Comparison of ENCODE assay signal across 12 cellular contexts in the genomic region with DNA sequence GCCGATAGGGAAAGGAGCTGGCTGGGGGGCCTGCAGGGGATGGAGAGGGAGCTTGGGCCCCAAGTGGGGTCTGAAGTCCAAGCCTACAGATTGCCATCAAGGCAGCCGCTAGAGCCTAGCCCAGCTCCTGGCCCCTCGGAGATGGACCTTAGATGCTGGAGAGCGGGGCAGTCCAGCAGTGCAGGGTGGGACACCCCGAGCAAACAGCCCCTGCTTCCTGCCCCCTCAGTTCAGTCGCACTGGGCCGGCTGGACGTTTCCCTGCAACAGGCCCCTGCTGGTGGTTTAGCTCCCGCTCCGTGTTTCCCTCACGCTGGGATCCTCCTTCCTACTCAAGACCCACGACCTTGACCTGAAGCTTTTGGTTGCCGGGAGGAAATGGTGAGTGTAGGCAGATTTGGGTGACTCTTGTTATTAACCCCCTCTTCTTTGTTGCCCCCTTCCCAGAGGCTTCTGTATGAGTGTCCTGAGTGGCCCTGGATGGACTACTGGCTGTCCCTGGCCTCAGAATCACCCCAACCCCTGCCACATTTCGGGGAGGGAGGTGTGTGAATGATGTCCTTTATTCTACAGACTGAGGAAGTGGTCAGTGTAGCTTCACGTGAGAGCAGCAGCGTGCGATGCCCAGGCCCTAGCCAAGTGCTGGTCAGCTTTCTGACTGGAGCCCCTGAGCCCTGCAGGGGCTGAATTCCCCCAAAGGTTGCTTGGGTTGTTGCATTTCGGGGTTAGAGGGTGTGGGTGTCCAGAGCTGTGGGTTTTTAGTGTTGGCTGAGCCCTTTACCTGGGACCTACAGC. TPM values are rescaled to one million over a fixed set of nuclear protein-coding genes. Genes with fewer than 3 reads are reported as not detected.
DNase-seq lines count a peak whose midpoint lies in the region; ATAC-seq and TF ChIP-seq lines count a peak whose summit lies in the region.
"Had no signal": no experiment of that assay in that cellular context is flagged by ENCODE, and none has a peak within 500 bp of the region (broad histone marks: within the 10 kb centered on the region; RNA-seq: fewer than 3 reads in every experiment).

No MANE protein-coding gene starts in this region.

- H3K4me1 Mint-ChIP-seq in endodermal cell: peaks cover 48% of the 10 kb centered on the region

- 33% methylated on average over 1 of the region's 18 CpGs; no CpG with 5 or more reads in 1 of the 2 experiments for WGBS in IMR-90 (ENCODE audit: extremely low coverage in 2 of 2, insufficient read length in 1 of 2), 2 experiments
- 92 to 93% methylated on average over 8 to 18 of the region's 18 CpGs for WGBS in endodermal cell (ENCODE audit: insufficient coverage in 1 of 2, insufficient read length in 1 of 2), 2 experiments
- WGBS in tibial nerve, 2 donors: 28 to 29% methylated on average over 10 to 18 of the region's 18 CpGs

- H3K4me2 ChIP-seq in IMR-90 (ENCODE audit: low read depth, low read length) (no peak overlapping the region), MM.1S (ENCODE audit: low read depth, low read length) (no peak overlapping the region)

- H2BK15ac ChIP-seq in IMR-90 (ENCODE audit: low read depth, low read length): no peak overlapping the region

- no peak overlapping the region for H2BK20ac ChIP-seq in IMR-90 (ENCODE audit: low read depth, low read length)

- H2AFZ ChIP-seq in IMR-90 (replicated peaks; ENCODE audit: low read length, poor library complexity) (no peak overlapping the region), MM.1S (ENCODE audit: low read length) (no peak overlapping the region)

- no TSS peak for BruUV-seq in IMR-90 (replicated peaks; lab: Mats Ljungman, UMichigan)

- no peak for TF ChIP-seq RAD21 in IMR-90 (IDR thresholded peaks at IDR 0.05; ENCODE audit: low read length)

- no peak overlapping the region for H3K14ac ChIP-seq in IMR-90 (replicated peaks; ENCODE audit: low read depth, low read length)

- H3K9ac ChIP-seq in IMR-90 (ENCODE audit: low read depth, low read length) (no peak overlapping the region), endodermal cell (ENCODE audit: extremely low read depth, low read length, poor library complexity, severe bottlenecking) (no peak overlapping the region), mucosa of rectum (ENCODE audit: low read depth in 1 of 2, low read length in 2 of 2) (peak overlapping the region in 1 of 2 donors; percentile 20), MM.1S (ENCODE audit: low read length) (no peak overlapping the region)

- H3K36me3 Mint-ChIP-seq in endodermal cell (ENCODE audit: low read depth): peaks cover 7% of the 10 kb centered on the region

- no peak overlapping the region for H2BK120ac ChIP-seq in IMR-90 (ENCODE audit: low read depth, low read length)

- in situ Hi-C loops in IMR-90 (cut with MboI; ENCODE audit: low sequenced_read_pairs): no loop called here

- H3K79me2 ChIP-seq in MM.1S (ENCODE audit: low read length): no peaks in the 10 kb centered on the region

- H2AK9ac ChIP-seq in IMR-90 (replicated peaks; ENCODE audit: low read depth, low read length, poor library complexity): peak overlapping the region; percentile 37

- intact Hi-C loops in IMR-90 (cut with micrococcal nuclease): loop anchor here (2.0 kb wide), 1 partner anchor 39 kb away; no protein-coding TSS in a partner anchor

- peaks cover 9% of the 10 kb centered on the region for H3K9me1 ChIP-seq in IMR-90 (ENCODE audit: insufficient read depth, low read length)

- no peak overlapping the region for H3K27ac ChIP-seq in IMR-90 (ENCODE audit: insufficient read depth, low read length)
- no peak overlapping the region for H3K27ac ChIP-seq in endodermal cell (ENCODE audit: low read depth, low read length)
- no peak overlapping the region for H3K27ac ChIP-seq in mucosa of rectum (ENCODE audit: low read depth in 2 of 2, low read length in 2 of 2)
- peak overlapping the region; percentile 86 to 93 (median 86) for H3K27ac ChIP-seq in tibial nerve
- H3K27ac ChIP-seq in MM.1S (ENCODE audit: low read length): no peak overlapping the region

- H3K79me1 ChIP-seq in IMR-90 (ENCODE audit: low read depth in 1 of 2, low read length in 2 of 2): peaks cover 20 to 63% of the 10 kb centered on the region in 2 experiments

- no peak overlapping the region for H3K4me3 Mint-ChIP-seq in endodermal cell

- no peaks in the 10 kb centered on the region for H3K27me3 ChIP-seq in IMR-90 (ENCODE audit: control insufficient read depth, insufficient read depth, low read length)
- no peaks in the 10 kb centered on the region for H3K27me3 ChIP-seq in endodermal cell (ENCODE audit: control insufficient read depth, insufficient read depth, low read length, poor library complexity, severe bottlenecking)
- no peaks in the 10 kb centered on the region for H3K27me3 ChIP-seq in mucosa of rectum (ENCODE audit: control insufficient read depth in 2 of 2, insufficient read depth in 2 of 2, low read length in 2 of 2)
- no peaks in the 10 kb centered on the region for H3K27me3 ChIP-seq in tibial nerve
- no peaks in the 10 kb centered on the region for H3K27me3 ChIP-seq in MM.1S (replicated peaks; ENCODE audit: insufficient read depth, low read length)

- CTCF ChIA-PET in IMR-90 (lab: Yijun Ruan, JAX): no interaction called here

- peaks cover 23% of the 10 kb centered on the region for H3K4me1 ChIP-seq in IMR-90 (ENCODE audit: control insufficient read depth, insufficient read depth, low read length)
- H3K4me1 ChIP-seq in endodermal cell (ENCODE audit: control insufficient read depth, insufficient read depth, low read length): peaks cover 12% of the 10 kb centered on the region
- H3K4me1 ChIP-seq in mucosa of rectum (ENCODE audit: control insufficient read depth in 2 of 2, insufficient read depth in 2 of 2, low read length in 2 of 2): peaks cover 12 to 17% of the 10 kb centered on the region in 2 donors
- H3K4me1 ChIP-seq in tibial nerve: peaks cover 0 to 90% (median 53%) of the 10 kb centered on the region in 4 donors
- H3K4me1 ChIP-seq in MM.1S (ENCODE audit: low read length): no peaks in the 10 kb centered on the region

- no peaks in the 10 kb centered on the region for H3K9me2 ChIP-seq in MM.1S (replicated peaks; ENCODE audit: insufficient read depth, low read length)

- no peak overlapping the region for H2BK5ac ChIP-seq in IMR-90 (ENCODE audit: low read depth, low read length, poor library complexity, severe bottlenecking)

- DNase-seq in IMR-90 (no peak), endodermal cell (no peak), tibial nerve (ENCODE audit: low spot score in 2 of 2) (no peak), T-helper 1 cell (no peak), SW480 (ENCODE audit: low spot score) (no peak), MM.1S (no peak)
- DNase-seq: activated CD8-positive, alpha-beta memory T cell treated with anti-CD3 and anti-CD28 coated beads for 24 hours; NCI-H1436; NK-92 treated with Interleukin-12 subunit alpha and Interleukin-12 subunit beta, amount 100 ng/mL, for 24 hours had no signal

- H3K36me3 ChIP-seq in IMR-90 (ENCODE audit: control insufficient read depth, insufficient read depth, low read length): no peaks in the 10 kb centered on the region
- H3K36me3 ChIP-seq in endodermal cell (ENCODE audit: control insufficient read depth, insufficient read depth, low read length): no peaks in the 10 kb centered on the region
- H3K36me3 ChIP-seq in mucosa of rectum (ENCODE audit: control insufficient read depth in 2 of 2, insufficient read depth in 2 of 2, low read length in 2 of 2): no peaks in the 10 kb centered on the region
- no peaks in the 10 kb centered on the region for H3K36me3 ChIP-seq in tibial nerve
- H3K36me3 ChIP-seq in MM.1S (replicated peaks; ENCODE audit: insufficient read depth, low read length): no peaks in the 10 kb centered on the region

- dilution Hi-C loops in IMR-90 (cut with HindIII; ENCODE audit: low sequenced_read_pairs, unreplicated experiment): no loop called here

- ATAC-seq in IMR-90 (ENCODE audit: low read depth) (no peak), HG03045 (IDR thresholded peaks at IDR 0.05; ENCODE audit: unreplicated experiment) (no peak)

- H3K9me3 Mint-ChIP-seq in endodermal cell: no peaks in the 10 kb centered on the region

- H4K91ac ChIP-seq in IMR-90 (ENCODE audit: insufficient read depth, low read depth, low read length): no peak overlapping the region

- TF ChIP-seq POLR2A in IMR-90 (IDR thresholded peaks at IDR 0.05; ENCODE audit: low read depth, low read length) (no peak), tibial nerve (IDR thresholded peaks at IDR 0.05) (no peak)

- no peak overlapping the region for H3K23ac ChIP-seq in IMR-90 (ENCODE audit: low read depth, low read length)

- H3K27ac Mint-ChIP-seq in endodermal cell: no peak overlapping the region
- H3K27ac Mint-ChIP-seq: progenitor cell of endocrine pancreas had no signal

- H3F3A ChIP-seq in MM.1S (ENCODE audit: insufficient read depth, low read length): no peaks in the 10 kb centered on the region

- H2AK5ac ChIP-seq in IMR-90 (ENCODE audit: low read depth, low read length): no peak overlapping the region

- no peak overlapping the region for H3K56ac ChIP-seq in IMR-90 (ENCODE audit: extremely low read depth, insufficient read depth, low read length)

- H3K4me3 ChIP-seq in IMR-90 (ENCODE audit: insufficient read depth, low read depth, low read length) (no peak overlapping the region), endodermal cell (ENCODE audit: low read length) (no peak overlapping the region), mucosa of rectum (ENCODE audit: low read length in 2 of 2) (peak overlapping the region; percentile 6 to 7), tibial nerve (peak overlapping the region; percentile 44 to 81 (median 60)), MM.1S (ENCODE audit: low read length) (no peak overlapping the region)

- POLR2A ChIA-PET in IMR-90 (lab: Charles Lee; ENCODE audit: unreplicated experiment): no interaction called here

- TF ChIP-seq CTCF in IMR-90 (conservative IDR thresholded peaks at IDR 0.05; ENCODE audit: low read depth, low read length) (no peak), endodermal cell (conservative IDR thresholded peaks at IDR 0.05) (peak; percentile 14), tibial nerve (IDR thresholded peaks at IDR 0.05) (no peak), MM.1S (IDR thresholded peaks at IDR 0.05; ENCODE audit: low read length) (no peak)

- H3K27me3 Mint-ChIP-seq in endodermal cell (ENCODE audit: insufficient read depth): no peaks in the 10 kb centered on the region

- no peak overlapping the region for H3K4ac ChIP-seq in IMR-90 (ENCODE audit: low read depth, low read length)

- H4K20me1 ChIP-seq in IMR-90 (ENCODE audit: insufficient read depth, low read length) (peaks cover 4% of the 10 kb centered on the region), MM.1S (ENCODE audit: insufficient read depth, low read length) (no peaks in the 10 kb centered on the region)

- no peak overlapping the region for H4K5ac ChIP-seq in IMR-90 (ENCODE audit: low read depth, low read length)

- no peaks in the 10 kb centered on the region for H3K9me3 ChIP-seq in IMR-90 (ENCODE audit: control insufficient read depth, insufficient read depth, low read length)
- H3K9me3 ChIP-seq in endodermal cell (ENCODE audit: control insufficient read depth, low read length): no peaks in the 10 kb centered on the region
- no peaks in the 10 kb centered on the region for H3K9me3 ChIP-seq in mucosa of rectum (ENCODE audit: control insufficient read depth in 2 of 2, low read length in 2 of 2)
- no peaks in the 10 kb centered on the region for H3K9me3 ChIP-seq in tibial nerve
- H3K9me3 ChIP-seq in MM.1S (replicated peaks; ENCODE audit: insufficient read depth, low read length): no peaks in the 10 kb centered on the region

- no peak overlapping the region for H4K8ac ChIP-seq in IMR-90 (ENCODE audit: low read depth in 2 of 2, low read length in 2 of 2)

- no peak for TF ChIP-seq EP300 in tibial nerve (IDR thresholded peaks at IDR 0.05)

- H3K18ac ChIP-seq in IMR-90 (ENCODE audit: low read depth, low read length): no peak overlapping the region

RNA-seq across cellular contexts. Expression of a gene that starts 2.7 kb away (rescaled TPM):
- total RNA-seq in IMR-90 (2012; rRNA removed): 12.5 and 17.0 TPM in 2 replicates
- 18.3 and 19.7 TPM in 2 replicates for polyA plus RNA-seq in IMR-90 (2012; rRNA removed)
- polyA plus RNA-seq in IMR-90 (2012; cell fraction: cytosol; rRNA removed): 19.6 and 25.9 TPM in 2 replicates
- polyA plus RNA-seq in IMR-90 (2012; cell fraction: nucleus; rRNA removed; ENCODE audit: low replicate concordance): 12.5 and 20.7 TPM in 2 replicates
- total RNA-seq in endodermal cell: 10 to 100 TPM; 16.5 to 21.5 TPM
- polyA plus RNA-seq in endodermal cell (2013, experiment 1 of 2): 15.6 TPM
- 13.3 TPM for polyA plus RNA-seq in endodermal cell (2013, experiment 2 of 2)
- 100 to 1,000 TPM in 2 of 4 donors, 10 to 100 TPM in 2; 68.1 to 162 (median 122) TPM for total RNA-seq in tibial nerve

RNA-seq across cellular contexts. Expression of a gene that starts 54.3 kb away (rescaled TPM):
- total RNA-seq in IMR-90 (2012; rRNA removed) (18.6 and 19.7 TPM in 2 replicates), endodermal cell (10 to 100 TPM; 19.0 to 22.6 TPM), tibial nerve (10 to 100 TPM in 2 of 4 donors, 1 to 10 TPM in 2; 7.1 to 16.4 (median 11.9) TPM)
- polyA plus RNA-seq in IMR-90 (2012; rRNA removed): 34.8 and 35.0 TPM in 2 replicates
- 26.7 and 31.4 TPM in 2 replicates for polyA plus RNA-seq in IMR-90 (2012; cell fraction: cytosol; rRNA removed)
- 12.2 and 12.5 TPM in 2 replicates for polyA plus RNA-seq in IMR-90 (2012; cell fraction: nucleus; rRNA removed; ENCODE audit: low replicate concordance)
- polyA plus RNA-seq in endodermal cell (2013, experiment 1 of 2): 20.5 TPM
- polyA plus RNA-seq in endodermal cell (2013, experiment 2 of 2): 19.2 TPM

Comparison
In these comparisons a context has a peak if more than half of its experiments do, and no peak if none do; other contexts are left out.
1. H3K27ac ChIP-seq: peak in tibial nerve (4 of 4); none in IMR-90 (single experiment), endodermal cell (single experiment), mucosa of rectum (0 of 2) and MM.1S (single experiment).
2. H3K4me3 ChIP-seq: peak in mucosa of rectum (2 of 2) and tibial nerve (4 of 4); none in IMR-90 (single experiment), endodermal cell (single experiment) and MM.1S (single experiment).